Comparison of ENCODE assay signal across 8 cellular contexts in the genomic region with DNA sequence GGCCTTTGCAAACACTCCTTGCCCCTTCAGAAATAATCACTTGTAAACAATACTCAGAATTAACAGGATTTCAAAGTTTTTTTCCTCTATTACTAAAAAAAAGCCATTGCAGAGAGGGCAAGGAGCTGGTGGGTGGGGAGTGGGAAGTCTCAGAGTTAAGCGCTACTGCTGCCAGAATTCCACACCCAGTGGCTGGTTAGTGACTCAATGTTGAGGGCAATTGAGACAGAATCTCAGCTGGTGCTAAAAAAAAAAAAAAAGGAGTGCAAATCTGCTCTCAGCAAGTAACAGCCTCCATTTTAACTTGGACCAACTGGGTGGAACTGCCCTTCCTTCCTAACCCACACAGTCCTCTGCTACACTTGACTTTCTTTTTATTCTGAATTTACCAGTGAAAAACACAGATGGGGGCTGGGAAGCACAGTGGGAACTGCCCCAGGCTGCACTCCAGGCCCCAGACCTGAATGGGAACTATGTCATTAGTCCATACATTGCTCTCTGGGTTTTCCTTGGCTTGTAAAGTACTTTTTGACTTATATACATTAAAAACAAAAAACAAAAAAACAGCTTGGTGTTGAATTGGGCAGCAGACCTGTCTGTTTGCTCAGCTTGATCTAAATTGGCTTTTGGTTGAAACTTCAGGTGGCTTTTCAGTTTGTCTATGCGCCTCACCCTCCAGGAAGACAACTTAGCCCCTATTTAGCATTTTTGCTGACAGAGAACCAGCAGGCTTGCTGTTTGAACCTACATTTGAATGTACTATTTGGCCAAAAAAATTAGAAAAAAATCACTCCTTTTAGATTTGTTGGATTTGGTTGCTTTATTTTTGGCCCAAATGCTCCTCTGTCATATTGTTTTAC.
DNase-seq lines count a peak whose midpoint lies in the region; ATAC-seq lines count a peak whose summit lies in the region.

No MANE protein-coding gene starts in this region.

- no peaks in the 10 kb centered on the region for H3K27me3 ChIP-seq in BLaER1 treated with 17β-estradiol and CSF1 and Interleukin-3, amounts not matched to agents 10 nM and 100 nM

- peaks cover 0 to 27% (median 7%) of the 10 kb centered on the region in 11 experiments; a peak in 9 of 22 replicates for H3K9me3 ChIP-seq in BLaER1 treated with 17β-estradiol and CSF1 and Interleukin-3, amounts not matched to agents 10 nM and 100 nM (replicated peaks in 1 of 11)

- peaks cover 19 to 37% (median 31%) of the 10 kb centered on the region in 10 experiments; a peak in 18 of 20 replicates for H3K4me1 ChIP-seq in BLaER1 treated with 17β-estradiol and CSF1 and Interleukin-3, amounts not matched to agents 10 nM and 100 nM

- no peaks in the 10 kb centered on the region for H4K20me1 ChIP-seq in BLaER1 treated with 17β-estradiol and CSF1 and Interleukin-3, amounts not matched to agents 10 nM and 100 nM

- ATAC-seq in GM21717 (IDR thresholded peaks at IDR 0.05; ENCODE audit: unreplicated experiment) = no peak

- peak overlapping the region in 2 of 11 experiments; percentile 20 to 35; a peak in 3 of 22 replicates for H3K27ac ChIP-seq in BLaER1 treated with 17β-estradiol and CSF1 and Interleukin-3, amounts not matched to agents 10 nM and 100 nM

- no peaks in the 10 kb centered on the region for H3K36me3 ChIP-seq in BLaER1 treated with 17β-estradiol and CSF1 and Interleukin-3, amounts not matched to agents 10 nM and 100 nM

- H3K4me2 ChIP-seq in BLaER1 treated with 17β-estradiol and CSF1 and Interleukin-3, amounts not matched to agents 10 nM and 100 nM = peak overlapping the region in 9 of 11 experiments; percentile 19 to 68 (median 35); a peak in 13 of 22 replicates

- H3K9ac ChIP-seq in BLaER1 treated with 17β-estradiol and CSF1 and Interleukin-3, amounts not matched to agents 10 nM and 100 nM = no peak overlapping the region

- DNase-seq in LoVo (ENCODE audit: low spot score) = peak; percentile 23
- DNase-seq in astrocyte of the hippocampus (ENCODE audit: low read depth, low spot score) = peak; percentile 83
- DNase-seq in kidney tubule cell (ENCODE audit: low spot score) = peak; percentile 63
- DNase-seq in NCI-H526 (lab: John Stamatoyannopoulos, UW) = no peak
- DNase-seq in midbrain (lab: John Stamatoyannopoulos, UW) = no peak
- DNase-seq in D341Med (ENCODE audit: low spot score) = no peak

- no peak overlapping the region for H3K4me3 ChIP-seq in BLaER1 treated with 17β-estradiol and CSF1 and Interleukin-3, amounts not matched to agents 10 nM and 100 nM

Comparison
In these comparisons a context has a peak if more than half of its experiments do, and no peak if none do; other contexts are left out.
1. DNase-seq: peak in LoVo (single experiment), astrocyte of the hippocampus (single experiment) and kidney tubule cell (single experiment); none in NCI-H526 (0 of 2), midbrain (single experiment) and D341Med (single experiment).